In the genomic region with DNA sequence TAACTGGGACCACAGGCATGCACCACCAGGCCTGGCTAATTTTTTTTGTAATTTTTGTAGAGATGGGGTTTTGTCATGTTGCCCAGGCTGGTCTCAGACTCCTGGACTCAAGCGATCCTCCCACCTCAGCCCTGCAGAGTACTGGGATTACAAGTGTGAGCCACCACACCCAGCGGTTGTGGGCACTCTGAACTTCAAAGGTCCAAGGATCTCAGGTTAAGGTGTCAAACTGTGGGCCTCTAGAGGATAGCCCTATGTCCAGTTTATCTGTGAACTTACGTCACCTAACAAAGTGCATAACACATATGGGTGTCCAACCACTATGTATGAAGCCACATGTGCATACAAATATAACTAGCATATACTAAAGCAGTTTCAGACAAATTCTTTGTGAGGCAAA, we compare ENCODE assay signal across 19 cellular contexts. TPM values are rescaled to one million over a fixed set of nuclear protein-coding genes. Genes with fewer than 3 reads are reported as not detected.
A peak's percentile ranks its signal among the peaks of the same experiment; 100 is the strongest.
DNase-seq lines count a peak whose midpoint lies in the region; ATAC-seq and TF ChIP-seq lines count a peak whose summit lies in the region.
"Had no signal": no experiment of that assay in that cellular context is flagged by ENCODE, and none has a peak within 500 bp of the region (broad histone marks: within the 10 kb centered on the region; RNA-seq: fewer than 3 reads in every experiment).

No MANE protein-coding gene starts in this region.

- H3K27me3 ChIP-seq in adrenal gland (no peaks in the 10 kb centered on the region), sigmoid colon (no peaks in the 10 kb centered on the region)
- H3K27me3 ChIP-seq: cardiac muscle cell had no signal

- CTCF ChIA-PET in activated CD4-positive, alpha-beta T cell treated with anti-CD3 and anti-CD28 coated beads for 36 hours (lab: Charles Lee) = interaction anchor here (5.9 kb wide), 1 partner anchor 21 kb away, joined by 57 read pairs; no protein-coding TSS in a partner anchor

- no peaks in the 10 kb centered on the region for H3K36me3 ChIP-seq in adrenal gland (replicated peaks in 1 of 2)
- no peaks in the 10 kb centered on the region for H3K36me3 ChIP-seq in sigmoid colon
- H3K36me3 ChIP-seq: cardiac muscle cell had no signal

- H3K9me3 Mint-ChIP-seq in activated CD4-positive, alpha-beta T cell treated with anti-CD3 and anti-CD28 coated beads for 36 hours (ENCODE audit: low read depth) = no peaks in the 10 kb centered on the region
- H3K9me3 Mint-ChIP-seq in IgD-negative memory B cell = peaks cover 0 to 4% (median 0%) of the 10 kb centered on the region in 3 donors

- H3K27ac ChIP-seq in adrenal gland = peak overlapping the region in 4 of 5 donors; percentile 11 to 66 (median 42)
- H3K27ac ChIP-seq in sigmoid colon = no peak overlapping the region
- H3K27ac ChIP-seq: cardiac muscle cell had no signal

- peaks cover 3% of the 10 kb centered on the region for H3K27me3 Mint-ChIP-seq in activated CD4-positive, alpha-beta T cell treated with anti-CD3 and anti-CD28 coated beads for 36 hours
- H3K27me3 Mint-ChIP-seq in IgD-negative memory B cell = peaks cover 2% of the 10 kb centered on the region
- H3K27me3 Mint-ChIP-seq: activated naive CD8-positive, alpha-beta T cell had no signal

- TF ChIP-seq CTCF in adrenal gland (IDR thresholded peaks at IDR 0.05) = no peak
- no peak for TF ChIP-seq CTCF in sigmoid colon (IDR thresholded peaks at IDR 0.05)

- H3K4me1 ChIP-seq in adrenal gland (replicated peaks in 1 of 2) (peaks cover 0 to 16% of the 10 kb centered on the region in 2 donors), sigmoid colon (no peaks in the 10 kb centered on the region)

- H3K4me3 Mint-ChIP-seq in activated CD4-positive, alpha-beta T cell treated with anti-CD3 and anti-CD28 coated beads for 36 hours = no peak overlapping the region
- H3K4me3 Mint-ChIP-seq in IgD-negative memory B cell = peak overlapping the region in 1 of 4 donors; percentile 10
- H3K4me3 Mint-ChIP-seq: activated naive CD8-positive, alpha-beta T cell had no signal

- DNase-seq in activated CD4-positive, alpha-beta T cell treated with anti-CD3 and anti-CD28 coated beads for 36 hours = peak; percentile 36
- no peak for DNase-seq in activated CD4-positive, alpha-beta T cell treated with anti-CD3 and anti-CD28 coated beads, Interleukin-2, amount 50 U/mL, for 1 hour
- DNase-seq in adrenal gland (peak in 1 of 7 donors; percentile 38), sigmoid colon (peak; percentile 58), NCI-H187 treated with DMSO at 0.1 percent for 48 hours (lab: John Stamatoyannopoulos, UW) (no peak), C1 segment of cervical spinal cord (lab: John Stamatoyannopoulos, UW) (no peak), NCI-H1417 (lab: John Stamatoyannopoulos, UW) (no peak)
- DNase-seq: activated CD4-positive, CD25-positive, alpha-beta regulatory T cell treated with anti-CD3 and anti-CD28 coated beads, Interleukin-2, amount 50 U/mL, for 72 hours; HCEC 1CT; NCI-H2081; substantia nigra had no signal

- no peaks in the 10 kb centered on the region for H3K9me3 ChIP-seq in adrenal gland (replicated peaks in 1 of 3)
- H3K9me3 ChIP-seq in sigmoid colon = no peaks in the 10 kb centered on the region

- H3K4me1 Mint-ChIP-seq in activated CD4-positive, alpha-beta T cell treated with anti-CD3 and anti-CD28 coated beads for 36 hours = peaks cover 68% of the 10 kb centered on the region
- H3K4me1 Mint-ChIP-seq in IgD-negative memory B cell = peaks cover 43 to 59% (median 54%) of the 10 kb centered on the region in 3 donors

- WGBS in adrenal gland, 4 donors = 82 to 93% (median 85%) methylated on average over 3 of the region's 3 CpGs
- 85 to 90% methylated on average over 3 of the region's 3 CpGs for WGBS in sigmoid colon, 2 donors

- intact Hi-C loops in activated CD4-positive, alpha-beta T cell treated with anti-CD3 and anti-CD28 coated beads for 36 hours (cut with DNase I, micrococcal nuclease) = no loop called here
- intact Hi-C loops in adrenal gland (cut with DNase I) (no loop called here), sigmoid colon (cut with DNase I) (no loop called here)

- ATAC-seq in activated CD4-positive, alpha-beta T cell treated with anti-CD3 and anti-CD28 coated beads for 36 hours = no peak

- TF ChIP-seq POLR2A in adrenal gland (IDR thresholded peaks at IDR 0.05) = no peak
- TF ChIP-seq POLR2A in sigmoid colon (IDR thresholded peaks at IDR 0.05) = no peak

- peak overlapping the region; percentile 63 for H3K27ac Mint-ChIP-seq in activated CD4-positive, alpha-beta T cell treated with anti-CD3 and anti-CD28 coated beads for 36 hours
- H3K27ac Mint-ChIP-seq in IgD-negative memory B cell = peak overlapping the region in 2 of 3 donors; percentile 0 to 63

- H3K36me3 Mint-ChIP-seq in activated CD4-positive, alpha-beta T cell treated with anti-CD3 and anti-CD28 coated beads for 36 hours (ENCODE audit: low read depth) = peaks cover 19% of the 10 kb centered on the region
- H3K36me3 Mint-ChIP-seq in IgD-negative memory B cell = no peaks in the 10 kb centered on the region

- no peak overlapping the region for H3K4me3 ChIP-seq in adrenal gland
- H3K4me3 ChIP-seq in sigmoid colon = no peak overlapping the region
- H3K4me3 ChIP-seq: cardiac muscle cell, skin epidermis had no signal

- no peak for TF ChIP-seq EP300 in sigmoid colon (IDR thresholded peaks at IDR 0.05)

- POLR2A ChIA-PET in activated CD4-positive, alpha-beta T cell treated with anti-CD3 and anti-CD28 coated beads for 36 hours (lab: Charles Lee) = interaction anchor here (0.7 to 1.3 kb wide), 2 partner anchors 9 to 18 kb away, joined by 3 to 5 read pairs; no protein-coding TSS in a partner anchor

RNA-seq across cellular contexts. Expression of gene IL2RA, which starts 3.2 kb away (rescaled TPM):
- 100 to 1,000 TPM; 659 to 980 TPM for total RNA-seq in activated CD4-positive, alpha-beta T cell treated with anti-CD3 and anti-CD28 coated beads for 36 hours
- polyA plus RNA-seq in IgD-negative memory B cell (27.2 TPM), adrenal gland (1 to 10 TPM in 2 of 3 donors, under 1 TPM in 1; 0.24 to 1.7 (median 1.3) TPM), sigmoid colon (10 to 100 TPM in 1 of 3 donors, 1 to 10 TPM in 1, under 1 TPM in 1; 0.60 to 14.0 (median 6.9) TPM)
- total RNA-seq in adrenal gland (10 to 100 TPM in 3 of 8 donors, 1 to 10 TPM in 3, under 1 TPM in 2; 0.14 to 57.9 (median 6.9) TPM), sigmoid colon (1 to 10 TPM in 2 of 4 donors, under 1 TPM in 1, not detected in 1; 0.99 to 9.0 (median 2.5) TPM)
- total RNA-seq: A172, cardiac muscle cell, frontal cortex, M059J, RPMI7951 had no signal
- polyA plus RNA-seq: cardiac muscle cell had no signal

RNA-seq across cellular contexts. Expression of gene RBM17, which starts 23.4 kb away (rescaled TPM):
- total RNA-seq in activated CD4-positive, alpha-beta T cell treated with anti-CD3 and anti-CD28 coated beads for 36 hours = 100 to 1,000 TPM; 206 to 246 TPM
- polyA plus RNA-seq in IgD-negative memory B cell = 118 TPM
- total RNA-seq in adrenal gland = 10 to 100 TPM; 31.9 to 72.1 (median 60.6) TPM
- 100 to 1,000 TPM in 2 of 3 donors, 10 to 100 TPM in 1; 92.4 to 123 (median 101) TPM for polyA plus RNA-seq in adrenal gland
- 10 to 100 TPM; 50.8 to 63.1 (median 54.8) TPM for total RNA-seq in sigmoid colon
- polyA plus RNA-seq in sigmoid colon = 10 to 100 TPM; 32.8 to 74.2 (median 40.2) TPM

Comparison
In these comparisons a context has a peak if more than half of its experiments do, and no peak if none do; other contexts are left out.
1. DNase-seq: peak in activated CD4-positive, alpha-beta T cell treated with anti-CD3 and anti-CD28 coated beads for 36 hours (single experiment) and sigmoid colon (single experiment); none in activated CD4-positive, alpha-beta T cell treated with anti-CD3 and anti-CD28 coated beads, Interleukin-2, amount 50 U/mL, for 1 hour (single experiment), NCI-H187 treated with DMSO at 0.1 percent for 48 hours (single experiment), C1 segment of cervical spinal cord (0 of 14) and NCI-H1417 (0 of 3).
2. H3K27ac ChIP-seq: peak in adrenal gland (4 of 5); none in sigmoid colon (0 of 4).
3. RNA of gene IL2RA, which starts 3.2 kb away (total RNA-seq): 659 to 980 TPM in activated CD4-positive, alpha-beta T cell treated with anti-CD3 and anti-CD28 coated beads for 36 hours; 0.14 to 57.9 TPM in adrenal gland and 0.99 to 9.0 TPM in sigmoid colon; every median in the first group is over 10 times any median in the second.